Comparison of ENCODE assay signal across 16 cellular contexts in the genomic region with DNA sequence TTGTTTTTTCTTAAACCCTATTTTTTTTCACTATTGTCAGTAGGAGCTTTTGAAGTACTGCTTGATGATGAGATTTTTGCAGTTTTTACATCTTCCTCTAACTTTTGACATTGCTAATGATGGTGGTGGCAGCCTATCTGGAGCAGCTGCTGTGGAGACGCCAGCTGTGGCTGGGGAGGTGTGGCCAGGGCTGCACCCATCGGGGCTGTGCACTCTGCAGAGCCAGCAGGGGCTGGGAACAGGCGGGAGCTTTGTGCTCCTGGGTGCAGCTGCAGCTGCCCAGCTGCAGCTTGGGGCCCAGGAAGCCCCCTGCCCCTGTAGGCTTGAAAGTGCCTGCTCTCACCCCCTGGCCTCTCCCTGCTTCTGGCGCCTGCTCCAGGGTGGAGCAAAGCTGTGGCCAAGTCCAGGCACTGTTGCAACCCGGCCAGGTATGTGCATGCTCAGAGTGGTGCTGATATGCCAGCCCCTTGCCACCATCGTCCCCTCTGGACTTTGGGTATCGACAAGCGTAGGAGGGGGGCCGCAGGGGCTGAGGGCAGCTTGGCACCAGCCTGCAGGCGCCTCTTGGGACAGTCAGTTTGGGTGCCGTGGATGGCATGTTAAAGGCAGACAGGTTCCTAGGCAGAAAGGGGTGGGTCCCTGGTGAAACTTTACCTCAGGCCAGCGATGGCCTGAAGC. TPM values are rescaled to one million over a fixed set of nuclear protein-coding genes. Genes with fewer than 3 reads are reported as not detected.
DNase-seq lines count a peak whose midpoint lies in the region; ATAC-seq and TF ChIP-seq lines count a peak whose summit lies in the region.
"Had no signal": no experiment of that assay in that cellular context is flagged by ENCODE, and none has a peak within 500 bp of the region (broad histone marks: within the 10 kb centered on the region; RNA-seq: fewer than 3 reads in every experiment).

No MANE protein-coding gene starts in this region.

- no peaks in the 10 kb centered on the region for H4K20me1 ChIP-seq in hepatocyte (ENCODE audit: insufficient read depth, poor library complexity, severe bottlenecking)

- no peak overlapping the region for H3K18ac ChIP-seq in neuronal stem cell (ENCODE audit: low read length)

- no peaks in the 10 kb centered on the region for H3K27me3 Mint-ChIP-seq in natural killer cell treated with Interleukin-12 subunit alpha and Interleukin-12 subunit beta and Interleukin-15 and Interleukin-18, amount 100 ng/mL, for 72 hours
- no peaks in the 10 kb centered on the region for H3K27me3 Mint-ChIP-seq in natural killer cell (ENCODE audit: low read depth in 2 of 2)

- H3K14ac ChIP-seq in neuronal stem cell (ENCODE audit: low read length), result no peak overlapping the region

- H3K4me2 ChIP-seq in neuronal stem cell (ENCODE audit: insufficient read depth, low read length, poor library complexity, severe bottlenecking), result no peak overlapping the region
- no peak overlapping the region for H3K4me2 ChIP-seq in hepatocyte

- H3K27ac ChIP-seq in SJCRH30 (no peak overlapping the region), neuronal stem cell (replicated peaks; ENCODE audit: low read length) (no peak overlapping the region), upper lobe of right lung (no peak overlapping the region), hepatocyte (no peak overlapping the region)

- no peak overlapping the region for H2AK5ac ChIP-seq in neuronal stem cell (ENCODE audit: low read depth, low read length)

- no peak overlapping the region for H3K9ac ChIP-seq in neuronal stem cell (ENCODE audit: low read depth, low read length, poor library complexity)

- no peak overlapping the region for H2BK15ac ChIP-seq in neuronal stem cell (ENCODE audit: low read length)

- peaks cover 40% of the 10 kb centered on the region for H3K79me2 ChIP-seq in hepatocyte

- no peak overlapping the region for H3K4ac ChIP-seq in neuronal stem cell (ENCODE audit: low read length)

- no peak overlapping the region for H3K27ac Mint-ChIP-seq in natural killer cell treated with Interleukin-12 subunit alpha and Interleukin-12 subunit beta and Interleukin-15 and Interleukin-18, amount 100 ng/mL, for 72 hours
- H3K27ac Mint-ChIP-seq in natural killer cell, result no peak overlapping the region

- H3K4me3 ChIP-seq in SJCRH30, result no peak overlapping the region
- no peak overlapping the region for H3K4me3 ChIP-seq in neuronal stem cell (ENCODE audit: low read length in 2 of 2)
- H3K4me3 ChIP-seq in upper lobe of right lung, result no peak overlapping the region
- no peak overlapping the region for H3K4me3 ChIP-seq in hepatocyte

- DNase-seq in natural killer cell treated with Interleukin-12 subunit alpha and Interleukin-12 subunit beta and Interleukin-15 and Interleukin-18, amount 100 ng/mL, for 72 hours (ENCODE audit: low spot score), result no peak
- DNase-seq in natural killer cell, result no peak
- peak; percentile 65 to 66 for DNase-seq in SJCRH30
- DNase-seq in neuronal stem cell (ENCODE audit: low spot score), result no peak
- no peak for DNase-seq in upper lobe of right lung
- no peak for DNase-seq in hepatocyte (ENCODE audit: low spot score)
- DNase-seq in cerebellar nuclear complex (lab: John Stamatoyannopoulos, UW), result no peak
- no peak for DNase-seq in activated effector memory CD4-positive, alpha-beta T cell treated with Interleukin-2 at 50 U/mL for 16 hours
- DNase-seq: DMS79 treated with DMSO at 0.1 percent for 48 hours, KBM-7, NCI-H1105 treated with DMSO at 0.1 percent for 48 hours, NCI-H1694, NCI-H510A, NCI-H748 treated with DMSO at 0.1 percent for 48 hours, OCI-M1, SIG-M5 had no signal

- no peak overlapping the region for H3K23ac ChIP-seq in neuronal stem cell (ENCODE audit: low read depth, low read length, poor library complexity)

- no peak overlapping the region for H2BK5ac ChIP-seq in neuronal stem cell (ENCODE audit: low read length)

- no peak overlapping the region for H4K8ac ChIP-seq in neuronal stem cell (ENCODE audit: low read depth, low read length)

- peaks cover 5 to 13% of the 10 kb centered on the region in 2 donors for H3K4me1 Mint-ChIP-seq in natural killer cell treated with Interleukin-12 subunit alpha and Interleukin-12 subunit beta and Interleukin-15 and Interleukin-18, amount 100 ng/mL, for 72 hours (ENCODE audit: low read depth in 2 of 2)
- H3K4me1 Mint-ChIP-seq in natural killer cell, result peaks cover 17 to 24% of the 10 kb centered on the region in 2 donors

- H3K9me3 Mint-ChIP-seq in natural killer cell treated with Interleukin-12 subunit alpha and Interleukin-12 subunit beta and Interleukin-15 and Interleukin-18, amount 100 ng/mL, for 72 hours, result no peaks in the 10 kb centered on the region
- no peaks in the 10 kb centered on the region for H3K9me3 Mint-ChIP-seq in natural killer cell

- peak; percentile 31 to 43 for ATAC-seq in natural killer cell treated with Interleukin-12 subunit alpha and Interleukin-12 subunit beta and Interleukin-15 and Interleukin-18, amount 100 ng/mL, for 72 hours
- ATAC-seq in natural killer cell (no peak), upper lobe of right lung (peak; percentile 37)

- H2BK120ac ChIP-seq in neuronal stem cell (ENCODE audit: low read depth, low read length), result no peak overlapping the region

- H3K36me3 ChIP-seq in SJCRH30 (0 out of 2 replicates have a peak, but pooled peaks cover 5% of the 10 kb centered on the region), neuronal stem cell (replicated peaks in 1 of 2; ENCODE audit: control insufficient read depth in 2 of 2, insufficient read depth in 2 of 2, low read length in 2 of 2) (peaks cover 5 to 14% of the 10 kb centered on the region in 2 donors), upper lobe of right lung (no peaks in the 10 kb centered on the region), hepatocyte (replicated peaks; ENCODE audit: insufficient read depth, low read depth) (no peaks in the 10 kb centered on the region)

- no peaks in the 10 kb centered on the region for H3K36me3 Mint-ChIP-seq in natural killer cell treated with Interleukin-12 subunit alpha and Interleukin-12 subunit beta and Interleukin-15 and Interleukin-18, amount 100 ng/mL, for 72 hours
- H3K36me3 Mint-ChIP-seq in natural killer cell, result no peaks in the 10 kb centered on the region

- H3K27me3 ChIP-seq in SJCRH30 (no peaks in the 10 kb centered on the region), neuronal stem cell (ENCODE audit: control insufficient read depth in 3 of 3, insufficient read depth in 3 of 3, low read depth in 1 of 3, low read length in 3 of 3) (no peaks in the 10 kb centered on the region), upper lobe of right lung (no peaks in the 10 kb centered on the region), hepatocyte (no peaks in the 10 kb centered on the region)

- H2AFZ ChIP-seq in neuronal stem cell (ENCODE audit: low read length) (no peak overlapping the region), hepatocyte (no peak overlapping the region)

- H4K91ac ChIP-seq in neuronal stem cell (ENCODE audit: low read depth, low read length, poor library complexity), result no peak overlapping the region

- H3K4me3 Mint-ChIP-seq in natural killer cell treated with Interleukin-12 subunit alpha and Interleukin-12 subunit beta and Interleukin-15 and Interleukin-18, amount 100 ng/mL, for 72 hours, result no peak overlapping the region
- no peak overlapping the region for H3K4me3 Mint-ChIP-seq in natural killer cell

- intact Hi-C loops in natural killer cell (cut with micrococcal nuclease) (no loop called here), upper lobe of right lung (cut with DNase I) (no loop called here)

- H3K9me3 ChIP-seq in SJCRH30 (replicated peaks), result no peaks in the 10 kb centered on the region
- peaks cover 17 to 20% of the 10 kb centered on the region in 2 donors for H3K9me3 ChIP-seq in neuronal stem cell (replicated peaks in 1 of 2; ENCODE audit: control insufficient read depth in 2 of 2, insufficient read depth in 1 of 2, low read depth in 1 of 2, low read length in 2 of 2)
- no peaks in the 10 kb centered on the region for H3K9me3 ChIP-seq in upper lobe of right lung
- no peaks in the 10 kb centered on the region for H3K9me3 ChIP-seq in hepatocyte (ENCODE audit: low read depth)

- H3K79me1 ChIP-seq in neuronal stem cell (ENCODE audit: low read depth, low read length), result peaks cover 9% of the 10 kb centered on the region

- WGBS in neuronal stem cell (ENCODE audit: extremely low coverage in 2 of 2, insufficient read length in 2 of 2, insufficient replicate concordance in 1 of 2), 2 donors, result no CpG with 5 or more reads among the region's 12 CpGs
- 93% methylated on average over 12 of the region's 12 CpGs for WGBS in hepatocyte (ENCODE audit: low lambda C conversion rate, missing lambda C conversion rate)

- H3K9me2 ChIP-seq in hepatocyte (replicated peaks; ENCODE audit: insufficient read depth), result no peaks in the 10 kb centered on the region

- H2BK12ac ChIP-seq in neuronal stem cell (ENCODE audit: low read length), result peak overlapping the region; percentile 53

- TF ChIP-seq CTCF in natural killer cell (IDR thresholded peaks at IDR 0.05), result no peak
- TF ChIP-seq CTCF in upper lobe of right lung (IDR thresholded peaks at IDR 0.05), result no peak
- TF ChIP-seq CTCF in hepatocyte (IDR thresholded peaks at IDR 0.05; ENCODE audit: poor library complexity), result no peak

- H3K4me1 ChIP-seq in SJCRH30 (no peaks in the 10 kb centered on the region), neuronal stem cell (ENCODE audit: control insufficient read depth in 2 of 2, insufficient read depth in 1 of 2, low read depth in 1 of 2, low read length in 2 of 2) (no peaks in the 10 kb centered on the region), upper lobe of right lung (no peaks in the 10 kb centered on the region), hepatocyte (ENCODE audit: insufficient read depth) (no peaks in the 10 kb centered on the region)

RNA-seq across cellular contexts. Expression of a gene that starts 39.2 kb away (rescaled TPM):
- total RNA-seq in natural killer cell treated with Interleukin-12 subunit alpha and Interleukin-12 subunit beta and Interleukin-15 and Interleukin-18, amount 100 ng/mL, for 72 hours, result 10 to 100 TPM; 13.4 to 22.1 TPM
- total RNA-seq in natural killer cell (10 to 100 TPM; 17.3 to 25.2 (median 19.4) TPM), upper lobe of right lung (33.6 TPM), hepatocyte (18.9 and 29.4 TPM in 2 replicates)
- total RNA-seq in SJCRH30 (2014; rRNA removed; shearing (Covaris generic)), result 15.9 and 17.6 TPM in 2 replicates
- 10.3 TPM for polyA plus RNA-seq in neuronal stem cell (2013, experiment 1 of 2)
- 8.9 TPM for polyA plus RNA-seq in neuronal stem cell (2013, experiment 2 of 2)
- polyA plus RNA-seq in hepatocyte, result 10.6 and 11.1 TPM in 2 replicates

Comparison
In these comparisons a context has a peak if more than half of its experiments do, and no peak if none do; other contexts are left out.
1. ATAC-seq: peak in natural killer cell treated with Interleukin-12 subunit alpha and Interleukin-12 subunit beta and Interleukin-15 and Interleukin-18, amount 100 ng/mL, for 72 hours (2 of 2) and upper lobe of right lung (single experiment); none in natural killer cell (0 of 3).
2. DNase-seq: peak in SJCRH30 (2 of 2); none in natural killer cell treated with Interleukin-12 subunit alpha and Interleukin-12 subunit beta and Interleukin-15 and Interleukin-18, amount 100 ng/mL, for 72 hours (single experiment), natural killer cell (single experiment), neuronal stem cell (single experiment), upper lobe of right lung (single experiment), hepatocyte (single experiment), cerebellar nuclear complex (0 of 2) and activated effector memory CD4-positive, alpha-beta T cell treated with Interleukin-2 at 50 U/mL for 16 hours (single experiment).